Comparison of ENCODE assay signal across 2 cellular contexts in genomic region chr7:44944821-44945220, GRCh38.
TF ChIP-seq lines count a peak whose summit lies in the region.

No MANE protein-coding gene starts in this region.

TF ChIP-seq in GM23338, 12 proteins besides CTCF, POLR2A, EP300 and RAD21:
- TF ChIP-seq REST (IDR thresholded peaks at IDR 0.05; ENCODE audit: unreplicated experiment) (no peak), EZH2 (IDR thresholded peaks at IDR 0.05; ENCODE audit: low read depth, unreplicated experiment) (no peak), JUNB (IDR thresholded peaks at IDR 0.05; ENCODE audit: unreplicated experiment) (no peak), CREB1 (CRISPR knock-in tag; IDR thresholded peaks at IDR 0.05; ENCODE audit: low read depth) (no peak), ETS1 (IDR thresholded peaks at IDR 0.05) (no peak), EZH2phosphoT487 (IDR thresholded peaks at IDR 0.05; ENCODE audit: unreplicated experiment) (no peak), ZNF331 (CRISPR knock-in tag; IDR thresholded peaks at IDR 0.05; ENCODE audit: low read depth) (no peak), POLR2AphosphoS5 (IDR thresholded peaks at IDR 0.05; ENCODE audit: low read depth) (no peak), STAT1 (IDR thresholded peaks at IDR 0.05; ENCODE audit: unreplicated experiment) (no peak), ZNF462 (CRISPR knock-in tag; IDR thresholded peaks at IDR 0.05) (no peak), NANOG (IDR thresholded peaks at IDR 0.05; ENCODE audit: borderline replicate concordance) (no peak), ZNF114 (CRISPR knock-in tag; IDR thresholded peaks at IDR 0.05) (no peak)

TF ChIP-seq in HEK293, 187 proteins besides CTCF, POLR2A, EP300 and RAD21 (continued from another document):
- TF ChIP-seq ZBTB17 (tag by site-specific recombination; IDR thresholded peaks at IDR 0.05), result no peak
- TF ChIP-seq KLF1 (tag by site-specific recombination; IDR thresholded peaks at IDR 0.05), result peak; percentile 79
- TF ChIP-seq ZNF391 (tag by site-specific recombination; IDR thresholded peaks at IDR 0.05; ENCODE audit: borderline replicate concordance, low read depth), result no peak
- no peak for TF ChIP-seq ZNF248 (tag by site-specific recombination; IDR thresholded peaks at IDR 0.05)
- no peak for TF ChIP-seq SCRT2 (tag by site-specific recombination; IDR thresholded peaks at IDR 0.05)
- TF ChIP-seq ZNF501 (tag by site-specific recombination; IDR thresholded peaks at IDR 0.05), result no peak
- TF ChIP-seq EGR2 (tag by site-specific recombination; IDR thresholded peaks at IDR 0.05; ENCODE audit: low read depth), result no peak
